12 cellular contexts compared by ENCODE assay signal in genomic region chr19:7346488-7346971, GRCh38. TPM values are rescaled to one million over a fixed set of nuclear protein-coding genes. Genes with fewer than 3 reads are reported as not detected.
DNase-seq lines count a peak whose midpoint lies in the region; ATAC-seq and FAIRE-seq lines count a peak whose summit lies in the region.
"Had no signal": no experiment of that assay in that cellular context is flagged by ENCODE, and none has a peak within 500 bp of the region (broad histone marks: within the 10 kb centered on the region; RNA-seq: fewer than 3 reads in every experiment).

No MANE protein-coding gene starts in this region.

- peaks cover 57% of the 10 kb centered on the region for H3K4me1 Mint-ChIP-seq in activated CD4-positive, alpha-beta T cell treated with anti-CD3 and anti-CD28 coated beads for 36 hours
- H3K4me1 Mint-ChIP-seq in activated CD8-positive, alpha-beta T cell treated with anti-CD3 and anti-CD28 coated beads, Interleukin-2, amount 10 ng/mL, durations not matched to agents 7 days and 5 days (ENCODE audit: low read depth) = peaks cover 57% of the 10 kb centered on the region
- peaks cover 46 to 54% of the 10 kb centered on the region in 2 donors for H3K4me1 Mint-ChIP-seq in natural killer cell treated with Interleukin-12 subunit alpha and Interleukin-12 subunit beta and Interleukin-15 and Interleukin-18, amount 100 ng/mL, for 72 hours (ENCODE audit: low read depth in 2 of 2)

- H3K27me3 Mint-ChIP-seq in activated CD4-positive, alpha-beta T cell treated with anti-CD3 and anti-CD28 coated beads for 36 hours = no peaks in the 10 kb centered on the region
- no peaks in the 10 kb centered on the region for H3K27me3 Mint-ChIP-seq in activated CD8-positive, alpha-beta T cell treated with anti-CD3 and anti-CD28 coated beads, Interleukin-2, amount 10 ng/mL, durations not matched to agents 7 days and 5 days (ENCODE audit: low read depth)
- no peaks in the 10 kb centered on the region for H3K27me3 Mint-ChIP-seq in natural killer cell treated with Interleukin-12 subunit alpha and Interleukin-12 subunit beta and Interleukin-15 and Interleukin-18, amount 100 ng/mL, for 72 hours

- peaks cover 6% of the 10 kb centered on the region for H3K36me3 Mint-ChIP-seq in activated CD4-positive, alpha-beta T cell treated with anti-CD3 and anti-CD28 coated beads for 36 hours (ENCODE audit: low read depth)
- H3K36me3 Mint-ChIP-seq in activated CD8-positive, alpha-beta T cell treated with anti-CD3 and anti-CD28 coated beads, Interleukin-2, amount 10 ng/mL, durations not matched to agents 7 days and 5 days (ENCODE audit: low read depth) = peaks cover 17% of the 10 kb centered on the region
- no peaks in the 10 kb centered on the region for H3K36me3 Mint-ChIP-seq in natural killer cell treated with Interleukin-12 subunit alpha and Interleukin-12 subunit beta and Interleukin-15 and Interleukin-18, amount 100 ng/mL, for 72 hours

- peak overlapping the region; percentile 74 for H3K4me3 Mint-ChIP-seq in activated CD4-positive, alpha-beta T cell treated with anti-CD3 and anti-CD28 coated beads for 36 hours
- H3K4me3 Mint-ChIP-seq in activated CD8-positive, alpha-beta T cell treated with anti-CD3 and anti-CD28 coated beads, Interleukin-2, amount 10 ng/mL, durations not matched to agents 7 days and 5 days = no peak overlapping the region
- peak overlapping the region; percentile 32 for H3K4me3 Mint-ChIP-seq in natural killer cell treated with Interleukin-12 subunit alpha and Interleukin-12 subunit beta and Interleukin-15 and Interleukin-18, amount 100 ng/mL, for 72 hours

- CTCF ChIA-PET in activated CD4-positive, alpha-beta T cell treated with anti-CD3 and anti-CD28 coated beads for 36 hours (lab: Charles Lee) = interaction anchor here (1.2 kb wide), 1 partner anchor 41 kb away, joined by 4 read pairs; no protein-coding TSS in a partner anchor
- CTCF ChIA-PET in activated CD8-positive, alpha-beta T cell treated with anti-CD3 and anti-CD28 coated beads, Interleukin-2, amount 10 ng/mL, durations not matched to agents 7 days and 5 days (lab: Charles Lee) = no interaction called here

- intact Hi-C loops in activated CD4-positive, alpha-beta T cell treated with anti-CD3 and anti-CD28 coated beads for 36 hours (cut with DNase I, micrococcal nuclease) = loop anchor here (5.0 to 10.0 kb wide), 2 partner anchors 149 to 402 kb away; no protein-coding TSS in a partner anchor

- peak; percentile 28 for DNase-seq in activated CD4-positive, alpha-beta T cell treated with anti-CD3 and anti-CD28 coated beads for 36 hours
- no peak for DNase-seq in activated CD4-positive, alpha-beta T cell treated with anti-CD3 and anti-CD28 coated beads, Interleukin-2, amount 50 U/mL, for 4 hours
- DNase-seq in GM19239 (ENCODE audit: insufficient read length, low spot score) = no peak
- DNase-seq in activated CD8-positive, alpha-beta T cell treated with anti-CD3 and anti-CD28 coated beads, Interleukin-2, amount 10 ng/mL, durations not matched to agents 7 days and 5 days = no peak
- no peak for DNase-seq in natural killer cell treated with Interleukin-12 subunit alpha and Interleukin-12 subunit beta and Interleukin-15 and Interleukin-18, amount 100 ng/mL, for 72 hours (ENCODE audit: low spot score)
- DNase-seq: body of pancreas; dorsolateral prefrontal cortex; NK-92 treated with Interleukin-12 subunit alpha and Interleukin-12 subunit beta, amount 100 ng/mL, for 24 hours had no signal

- FAIRE-seq in GM19239 (lab: Jason Lieb, UNC) = peak; percentile 78

- H3K27ac Mint-ChIP-seq in activated CD4-positive, alpha-beta T cell treated with anti-CD3 and anti-CD28 coated beads for 36 hours = peak overlapping the region; percentile 69
- peak overlapping the region; percentile 3 for H3K27ac Mint-ChIP-seq in activated CD8-positive, alpha-beta T cell treated with anti-CD3 and anti-CD28 coated beads, Interleukin-2, amount 10 ng/mL, durations not matched to agents 7 days and 5 days
- peak overlapping the region; percentile 24 to 73 for H3K27ac Mint-ChIP-seq in natural killer cell treated with Interleukin-12 subunit alpha and Interleukin-12 subunit beta and Interleukin-15 and Interleukin-18, amount 100 ng/mL, for 72 hours

- no peak for ATAC-seq in activated CD4-positive, alpha-beta T cell treated with anti-CD3 and anti-CD28 coated beads for 36 hours
- ATAC-seq in activated CD8-positive, alpha-beta T cell treated with anti-CD3 and anti-CD28 coated beads, Interleukin-2, amount 10 ng/mL, durations not matched to agents 7 days and 5 days = no peak
- ATAC-seq in natural killer cell treated with Interleukin-12 subunit alpha and Interleukin-12 subunit beta and Interleukin-15 and Interleukin-18, amount 100 ng/mL, for 72 hours = no peak
- ATAC-seq in HG02759 (IDR thresholded peaks at IDR 0.05; ENCODE audit: unreplicated experiment) = no peak
- no peak for ATAC-seq in GM19395 (IDR thresholded peaks at IDR 0.05; ENCODE audit: unreplicated experiment)
- ATAC-seq in GM18511 (IDR thresholded peaks at IDR 0.05; ENCODE audit: unreplicated experiment) = no peak
- ATAC-seq: body of pancreas, HCT116 had no signal

- peaks cover 2% of the 10 kb centered on the region for H3K9me3 Mint-ChIP-seq in activated CD4-positive, alpha-beta T cell treated with anti-CD3 and anti-CD28 coated beads for 36 hours (ENCODE audit: low read depth)
- H3K9me3 Mint-ChIP-seq in activated CD8-positive, alpha-beta T cell treated with anti-CD3 and anti-CD28 coated beads, Interleukin-2, amount 10 ng/mL, durations not matched to agents 7 days and 5 days (ENCODE audit: insufficient read depth) = no peaks in the 10 kb centered on the region
- peaks cover 3% of the 10 kb centered on the region for H3K9me3 Mint-ChIP-seq in natural killer cell treated with Interleukin-12 subunit alpha and Interleukin-12 subunit beta and Interleukin-15 and Interleukin-18, amount 100 ng/mL, for 72 hours

- POLR2A ChIA-PET in activated CD4-positive, alpha-beta T cell treated with anti-CD3 and anti-CD28 coated beads for 36 hours (lab: Charles Lee) = interaction anchor here (0.6 kb wide), 1 partner anchor 8 kb away, joined by 8 read pairs; no protein-coding TSS in a partner anchor
- POLR2A ChIA-PET in activated CD8-positive, alpha-beta T cell treated with anti-CD3 and anti-CD28 coated beads, Interleukin-2, amount 10 ng/mL, durations not matched to agents 7 days and 5 days (lab: Charles Lee) = no interaction called here

RNA-seq across cellular contexts. Expression of gene ARHGEF18, which starts 2.2 kb away (rescaled TPM):
- 10 to 100 TPM; 36.6 to 39.3 TPM for total RNA-seq in activated CD4-positive, alpha-beta T cell treated with anti-CD3 and anti-CD28 coated beads for 36 hours
- total RNA-seq in activated CD8-positive, alpha-beta T cell treated with anti-CD3 and anti-CD28 coated beads, Interleukin-2, amount 10 ng/mL, durations not matched to agents 7 days and 5 days = 10 to 100 TPM; 34.0 to 40.5 TPM
- total RNA-seq in natural killer cell treated with Interleukin-12 subunit alpha and Interleukin-12 subunit beta and Interleukin-15 and Interleukin-18, amount 100 ng/mL, for 72 hours = 10 to 100 TPM; 42.3 to 56.3 TPM

RNA-seq across cellular contexts. Expression of gene INSR, which starts 52.3 kb away (rescaled TPM):
- 1 to 10 TPM; 3.5 to 4.2 TPM for total RNA-seq in activated CD4-positive, alpha-beta T cell treated with anti-CD3 and anti-CD28 coated beads for 36 hours
- total RNA-seq in activated CD8-positive, alpha-beta T cell treated with anti-CD3 and anti-CD28 coated beads, Interleukin-2, amount 10 ng/mL, durations not matched to agents 7 days and 5 days = 1 to 10 TPM in 1 of 2 experiments, under 1 TPM in 1; 0.42 to 1.1 TPM
- total RNA-seq in natural killer cell treated with Interleukin-12 subunit alpha and Interleukin-12 subunit beta and Interleukin-15 and Interleukin-18, amount 100 ng/mL, for 72 hours = 1 to 10 TPM; 1.1 to 1.7 TPM

Comparison
In these comparisons a context has a peak if more than half of its experiments do, and no peak if none do; other contexts are left out.
1. H3K27ac Mint-ChIP-seq: peak in every context shown above with its lines; median percentile 69 in activated CD4-positive, alpha-beta T cell treated with anti-CD3 and anti-CD28 coated beads for 36 hours; 48 in natural killer cell treated with Interleukin-12 subunit alpha and Interleukin-12 subunit beta and Interleukin-15 and Interleukin-18, amount 100 ng/mL, for 72 hours; 3 in activated CD8-positive, alpha-beta T cell treated with anti-CD3 and anti-CD28 coated beads, Interleukin-2, amount 10 ng/mL, durations not matched to agents 7 days and 5 days.